ENCODE assay signal across 8 cellular contexts in genomic region chr5:83721878-83722779, GRCh38. TPM values are rescaled to one million over a fixed set of nuclear protein-coding genes. Genes with fewer than 3 reads are reported as not detected.
DNase-seq lines count a peak whose midpoint lies in the region; ATAC-seq and TF ChIP-seq lines count a peak whose summit lies in the region.

No MANE protein-coding gene starts in this region.

- peaks cover 77% of the 10 kb centered on the region for H3K27me3 Mint-ChIP-seq in activated T-cell treated with anti-CD3 and anti-CD28 coated beads, Interleukin-2, amount 50 U/mL, for 24 hours

- peak overlapping the region in 2 of 4 donors; percentile 30 to 50 for H3K4me3 ChIP-seq in adrenal gland
- peak overlapping the region; percentile 68 for H3K4me3 ChIP-seq in left ventricle myocardium inferior

- 1 to 2% (median 1%) methylated on average over 17 to 70 of the region's 70 CpGs for WGBS in adrenal gland, 4 donors

- H3K4me3 Mint-ChIP-seq in activated T-cell treated with anti-CD3 and anti-CD28 coated beads, Interleukin-2, amount 50 U/mL, for 24 hours = peak overlapping the region; percentile 60

- peaks cover 10% of the 10 kb centered on the region for H3K4me1 Mint-ChIP-seq in activated T-cell treated with anti-CD3 and anti-CD28 coated beads, Interleukin-2, amount 50 U/mL, for 24 hours (ENCODE audit: low read depth)

- no peaks in the 10 kb centered on the region for H3K36me3 Mint-ChIP-seq in activated T-cell treated with anti-CD3 and anti-CD28 coated beads, Interleukin-2, amount 50 U/mL, for 24 hours (ENCODE audit: low read depth)

- peak; percentile 55 for ATAC-seq in HG02623 (IDR thresholded peaks at IDR 0.05; ENCODE audit: unreplicated experiment)

- H3K4me1 ChIP-seq in adrenal gland (replicated peaks in 1 of 2) (peaks cover 0 to 9% of the 10 kb centered on the region in 2 donors), left ventricle myocardium inferior (peaks cover 10% of the 10 kb centered on the region)

- DNase-seq in activated T-cell treated with anti-CD3 and anti-CD28 coated beads, Interleukin-2, amount 50 U/mL, for 24 hours = peak; percentile 33
- no peak for DNase-seq in activated T-cell treated with anti-CD3 and anti-CD28 coated beads, Interleukin-2, amount 50 U/mL, for 1 hour
- DNase-seq in NCI-H2227 (lab: John Stamatoyannopoulos, UW; ENCODE audit: unreplicated experiment) (peak; percentile 85), adrenal gland (peak in 6 of 7 donors; percentile 41 to 74 (median 56)), left ventricle myocardium inferior (peak; percentile 57), pons (ENCODE audit: low spot score) (peak; percentile 50), mesenteric fat pad (ENCODE audit: low spot score) (no peak)

- H3K27me3 ChIP-seq in adrenal gland (peaks cover 28% of the 10 kb centered on the region), left ventricle myocardium inferior (ENCODE audit: low read depth) (peaks cover 68% of the 10 kb centered on the region)

- intact Hi-C loops in adrenal gland (cut with DNase I) (no loop called here), left ventricle myocardium inferior (cut with micrococcal nuclease) (no loop called here)

- H3K27ac ChIP-seq in adrenal gland (no peak overlapping the region), left ventricle myocardium inferior (replicated peaks) (peak overlapping the region; percentile 48)

- H3K27ac Mint-ChIP-seq in activated T-cell treated with anti-CD3 and anti-CD28 coated beads, Interleukin-2, amount 50 U/mL, for 24 hours = no peak overlapping the region

- H3K36me3 ChIP-seq in adrenal gland (replicated peaks in 1 of 2) (no peaks in the 10 kb centered on the region), left ventricle myocardium inferior (no peaks in the 10 kb centered on the region)

- TF ChIP-seq POLR2A in adrenal gland (IDR thresholded peaks at IDR 0.05) = no peak

- H3K9me3 ChIP-seq in adrenal gland (replicated peaks in 1 of 3) (no peaks in the 10 kb centered on the region), left ventricle myocardium inferior (replicated peaks) (no peaks in the 10 kb centered on the region)

- TF ChIP-seq CTCF in adrenal gland (IDR thresholded peaks at IDR 0.05) (peak in 4 of 6 experiments; percentile 15 to 27 (median 20)), left ventricle myocardium inferior (IDR thresholded peaks at IDR 0.05; ENCODE audit: borderline replicate concordance) (peak; percentile 35)

- H3K9me3 Mint-ChIP-seq in activated T-cell treated with anti-CD3 and anti-CD28 coated beads, Interleukin-2, amount 50 U/mL, for 24 hours = no peaks in the 10 kb centered on the region

RNA-seq across cellular contexts. Expression of gene HAPLN1, which starts 1.5 kb away (rescaled TPM):
- total RNA-seq in adrenal gland (not detected), left ventricle myocardium inferior (2.1 TPM), mesenteric fat pad (not detected)
- polyA plus RNA-seq in adrenal gland = not detected

Comparison
In these comparisons a context has a peak if more than half of its experiments do, and no peak if none do; other contexts are left out.
1. DNase-seq: peak in activated T-cell treated with anti-CD3 and anti-CD28 coated beads, Interleukin-2, amount 50 U/mL, for 24 hours (single experiment), NCI-H2227 (single experiment), adrenal gland (6 of 7), left ventricle myocardium inferior (single experiment) and pons (single experiment); none in activated T-cell treated with anti-CD3 and anti-CD28 coated beads, Interleukin-2, amount 50 U/mL, for 1 hour (single experiment) and mesenteric fat pad (single experiment).